Comparison of ENCODE assay signal across 8 cellular contexts in genomic region chr13:102845289-102845629, GRCh38. TPM values are rescaled to one million over a fixed set of nuclear protein-coding genes. Genes with fewer than 3 reads are reported as not detected.
DNase-seq lines count a peak whose midpoint lies in the region; ATAC-seq and TF ChIP-seq lines count a peak whose summit lies in the region.

No MANE protein-coding gene starts in this region.

- WGBS in adrenal gland, 4 donors = 0 to 2% (median 2%) methylated on average over 13 of the region's 13 CpGs
- WGBS in liver = 2% methylated on average over 13 of the region's 13 CpGs
- whole genome bisulfite sequencing in upper lobe of left lung, 2 donors = 1 to 5% methylated on average over 13 of the region's 13 CpGs

- intact Hi-C loops in adrenal gland (cut with DNase I) = loop anchor here (5.0 kb wide), 2 partner anchors 248 to 253 kb away; partner anchors contain the start of gene TPP2 (in 1 of the 2)

- TF ChIP-seq EP300 in upper lobe of left lung (IDR thresholded peaks at IDR 0.05) = no peak

- no peak for DNase-seq in activated CD4-positive, CD25-positive, alpha-beta regulatory T cell (lab: John Stamatoyannopoulos, UW)
- DNase-seq in adrenal gland = no peak
- no peak for DNase-seq in upper lobe of left lung
- DNase-seq in middle frontal gyrus (ENCODE audit: extremely low spot score, low spot score) = no peak
- no peak for DNase-seq in occipital lobe (lab: John Stamatoyannopoulos, UW)

- ATAC-seq in activated CD4-positive, CD25-positive, alpha-beta regulatory T cell treated with anti-CD3 and anti-CD28 coated beads, Interleukin-2, amount 50 U/mL, for 24 hours = peak; percentile 14 to 19
- ATAC-seq in HG03139 (IDR thresholded peaks at IDR 0.05; ENCODE audit: unreplicated experiment) = peak; percentile 10
- peak in 1 of 2 donors; percentile 35 for ATAC-seq in upper lobe of left lung (ENCODE audit: low FRiP score in 2 of 2)

- TF ChIP-seq CTCF in adrenal gland (IDR thresholded peaks at IDR 0.05) (no peak), liver (IDR thresholded peaks at IDR 0.05; ENCODE audit: low read depth, low read length, missing input control) (no peak), upper lobe of left lung (IDR thresholded peaks at IDR 0.05) (no peak)

- H3K9ac ChIP-seq in liver (ENCODE audit: low read depth in 1 of 2, low read length in 2 of 2) = peak overlapping the region; percentile 75 to 79

- H3K4me3 ChIP-seq in adrenal gland (peak overlapping the region; percentile 63 to 92 (median 76)), liver (ENCODE audit: low read depth in 1 of 3, low read length in 3 of 3) (peak overlapping the region; percentile 73 to 95 (median 93)), upper lobe of left lung (peak overlapping the region; percentile 40 to 100 (median 88))

- H3K4me1 ChIP-seq in adrenal gland (replicated peaks in 1 of 2) (peaks cover 4 to 23% of the 10 kb centered on the region in 2 donors), liver (ENCODE audit: control insufficient read depth in 4 of 4, insufficient read depth in 4 of 4, low read length in 3 of 4) (peaks cover 3 to 33% (median 27%) of the 10 kb centered on the region in 4 donors), upper lobe of left lung (peaks cover 10 to 33% (median 13%) of the 10 kb centered on the region in 4 donors)

- TF ChIP-seq POLR2A in adrenal gland (IDR thresholded peaks at IDR 0.05) (no peak), upper lobe of left lung (IDR thresholded peaks at IDR 0.05) (no peak)

- H3K27me3 ChIP-seq in adrenal gland (no peaks in the 10 kb centered on the region), liver (ENCODE audit: control insufficient read depth in 4 of 4, insufficient read depth in 4 of 4, low read length in 3 of 4) (no peaks in the 10 kb centered on the region), upper lobe of left lung (no peaks in the 10 kb centered on the region)

- no peak for TF ChIP-seq RAD21 in liver (IDR thresholded peaks at IDR 0.05)

- no peaks in the 10 kb centered on the region for H3K36me3 ChIP-seq in adrenal gland (replicated peaks in 1 of 2)
- H3K36me3 ChIP-seq in liver (ENCODE audit: control insufficient read depth in 4 of 4, insufficient read depth in 3 of 4, low read depth in 1 of 4, low read length in 3 of 4) = no peaks in the 10 kb centered on the region
- H3K36me3 ChIP-seq in upper lobe of left lung = no peaks in the 10 kb centered on the region

- H3K27ac ChIP-seq in adrenal gland (peak overlapping the region; percentile 89 to 98 (median 96)), liver (ENCODE audit: low read depth in 1 of 2, low read length in 2 of 2) (peak overlapping the region; percentile 91 to 96), upper lobe of left lung (peak overlapping the region; percentile 97 to 99 (median 98))

- H3K9me3 ChIP-seq in adrenal gland (replicated peaks in 1 of 3) (no peaks in the 10 kb centered on the region), liver (ENCODE audit: control insufficient read depth in 4 of 4, low read length in 3 of 4) (no peaks in the 10 kb centered on the region), upper lobe of left lung (peaks cover 0 to 2% (median 0%) of the 10 kb centered on the region in 4 donors)

TF ChIP-seq in liver, 16 proteins besides CTCF, POLR2A, EP300 and RAD21:
- TF ChIP-seq, protein P1, sequence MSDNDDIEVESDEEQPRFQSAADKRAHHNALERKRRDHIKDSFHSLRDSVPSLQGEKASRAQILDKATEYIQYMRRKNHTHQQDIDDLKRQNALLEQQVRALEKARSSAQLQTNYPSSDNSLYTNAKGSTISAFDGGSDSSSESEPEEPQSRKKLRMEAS (IDR thresholded peaks at IDR 0.05) = no peak
- TF ChIP-seq, protein P2, sequence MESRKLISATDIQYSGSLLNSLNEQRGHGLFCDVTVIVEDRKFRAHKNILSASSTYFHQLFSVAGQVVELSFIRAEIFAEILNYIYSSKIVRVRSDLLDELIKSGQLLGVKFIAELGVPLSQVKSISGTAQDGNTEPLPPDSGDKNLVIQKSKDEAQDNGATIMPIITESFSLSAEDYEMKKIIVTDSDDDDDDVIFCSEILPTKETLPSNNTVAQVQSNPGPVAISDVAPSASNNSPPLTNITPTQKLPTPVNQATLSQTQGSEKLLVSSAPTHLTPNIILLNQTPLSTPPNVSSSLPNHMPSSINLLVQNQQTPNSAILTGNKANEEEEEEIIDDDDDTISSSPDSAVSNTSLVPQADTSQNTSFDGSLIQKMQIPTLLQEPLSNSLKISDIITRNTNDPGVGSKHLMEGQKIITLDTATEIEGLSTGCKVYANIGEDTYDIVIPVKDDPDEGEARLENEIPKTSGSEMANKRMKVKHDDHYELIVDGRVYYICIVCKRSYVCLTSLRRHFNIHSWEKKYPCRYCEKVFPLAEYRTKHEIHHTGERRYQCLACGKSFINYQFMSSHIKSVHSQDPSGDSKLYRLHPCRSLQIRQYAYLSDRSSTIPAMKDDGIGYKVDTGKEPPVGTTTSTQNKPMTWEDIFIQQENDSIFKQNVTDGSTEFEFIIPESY (IDR thresholded peaks at IDR 0.05) = no peak
- no peak for TF ChIP-seq TAF1 (conservative IDR thresholded peaks at IDR 0.05)
- no peak for TF ChIP-seq NR2F2 (IDR thresholded peaks at IDR 0.05)
- TF ChIP-seq YY1 (IDR thresholded peaks at IDR 0.05) = no peak
- no peak for TF ChIP-seq RXRA (IDR thresholded peaks at IDR 0.05)
- TF ChIP-seq SP1 (IDR thresholded peaks at IDR 0.05) = no peak
- no peak for TF ChIP-seq GABPA (IDR thresholded peaks at IDR 0.05 in 1 of 2, conservative IDR thresholded peaks at IDR 0.05 in 1 of 2)
- no peak for TF ChIP-seq HNF4G (IDR thresholded peaks at IDR 0.05)

RNA-seq across cellular contexts. Expression of gene ERCC5, which starts 0.6 kb away (rescaled TPM):
- total RNA-seq in adrenal gland (10 to 100 TPM; 37.8 to 74.7 (median 56.2) TPM), liver (10 to 100 TPM; 30.8 to 44.8 TPM), upper lobe of left lung (100 to 1,000 TPM in 1 of 6 donors, 10 to 100 TPM in 5; 39.1 to 138 (median 47.4) TPM), occipital lobe (70.0 TPM)
- polyA plus RNA-seq in adrenal gland (100 to 1,000 TPM in 2 of 3 donors, 10 to 100 TPM in 1; 67.3 to 185 (median 157) TPM), liver (10 to 100 TPM; 17.7 to 18.6 TPM)

RNA-seq across cellular contexts. Expression of gene BIVM, which starts 46.3 kb away (rescaled TPM):
- total RNA-seq in adrenal gland (10 to 100 TPM in 7 of 8 donors, 1 to 10 TPM in 1; 6.1 to 27.0 (median 15.9) TPM), liver (10 to 100 TPM; 13.6 to 17.8 TPM), upper lobe of left lung (10 to 100 TPM in 5 of 6 donors, 1 to 10 TPM in 1; 7.1 to 45.1 (median 15.6) TPM), occipital lobe (65.2 TPM)
- polyA plus RNA-seq in adrenal gland (10 to 100 TPM in 2 of 3 donors, 1 to 10 TPM in 1; 8.8 to 32.9 (median 14.2) TPM), liver (1 to 10 TPM; 7.4 to 9.0 TPM)

RNA-seq across cellular contexts. Expression of gene POGLUT2, which starts 46.5 kb away (rescaled TPM):
- total RNA-seq in adrenal gland (1 to 10 TPM; 1.1 to 9.2 (median 5.4) TPM), liver (1 to 10 TPM; 7.3 to 7.5 TPM), upper lobe of left lung (1 to 10 TPM; 1.6 to 8.4 (median 3.8) TPM), occipital lobe (11.5 TPM)
- polyA plus RNA-seq in adrenal gland (1 to 10 TPM; 1.8 to 6.1 (median 2.4) TPM), liver (1 to 10 TPM; 4.0 to 4.7 TPM)
